Comparison of ENCODE assay signal across 13 cellular contexts in the genomic region with DNA sequence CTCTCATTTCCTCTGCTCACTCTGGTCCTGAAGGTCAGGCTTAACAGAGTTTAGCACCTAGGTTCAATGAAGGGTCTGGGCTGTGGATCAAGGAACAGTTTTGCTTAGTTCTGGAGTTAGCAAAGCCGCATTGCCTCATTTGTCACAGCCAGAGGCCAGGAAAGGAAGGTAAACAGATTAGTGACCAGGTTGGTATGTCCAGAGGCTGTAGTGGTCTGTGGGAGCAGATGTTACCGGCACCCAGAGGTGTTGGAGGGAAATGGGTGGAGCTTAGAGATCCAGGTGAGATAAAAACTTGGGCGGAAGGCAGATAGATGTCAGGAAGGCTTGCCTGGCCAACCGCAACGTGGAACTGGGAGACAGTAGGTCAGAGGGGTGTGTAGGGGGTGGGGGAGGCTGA. TPM values are rescaled to one million over a fixed set of nuclear protein-coding genes. Genes with fewer than 3 reads are reported as not detected.
DNase-seq lines count a peak whose midpoint lies in the region; ATAC-seq and TF ChIP-seq lines count a peak whose summit lies in the region.
"Had no signal": no experiment of that assay in that cellular context is flagged by ENCODE, and none has a peak within 500 bp of the region (broad histone marks: within the 10 kb centered on the region; RNA-seq: fewer than 3 reads in every experiment).

No MANE protein-coding gene starts in this region.

- in situ Hi-C loops in mammary epithelial cell (cut with MboI; ENCODE audit: low sequenced_read_pairs in 2 of 2) (no loop called here), GM23248 (cut with MboI) (no loop called here)

- ATAC-seq in GM19397 (IDR thresholded peaks at IDR 0.05; ENCODE audit: unreplicated experiment): no peak

- no peak for TF ChIP-seq POLR2A in sigmoid colon (IDR thresholded peaks at IDR 0.05)

- H3K4me3 ChIP-seq in mammary epithelial cell (replicated peaks in 1 of 3; ENCODE audit: insufficient read depth in 1 of 3, low read depth in 2 of 3, low read length in 3 of 3): no peak overlapping the region
- no peak overlapping the region for H3K4me3 ChIP-seq in PC-9
- H3K4me3 ChIP-seq in sigmoid colon: no peak overlapping the region
- no peak overlapping the region for H3K4me3 ChIP-seq in GM23248
- H3K4me3 ChIP-seq: coronary artery, uterus had no signal

- H3K4me3 Mint-ChIP-seq in MCF 10A (ENCODE audit: unreplicated experiment): no peak overlapping the region
- H3K4me3 Mint-ChIP-seq in type B pancreatic cell: no peak overlapping the region
- H3K4me3 Mint-ChIP-seq: neural crest cell had no signal

- H3K36me3 ChIP-seq in mammary epithelial cell (ENCODE audit: insufficient read depth, low read length) (no peaks in the 10 kb centered on the region), PC-9 (ENCODE audit: low read depth) (no peaks in the 10 kb centered on the region), sigmoid colon (peaks cover 13 to 34% (median 23%) of the 10 kb centered on the region in 4 donors), GM23248 (ENCODE audit: low read depth) (no peaks in the 10 kb centered on the region)
- H3K36me3 ChIP-seq: uterus had no signal

- dilution Hi-C loops in mammary epithelial cell (cut with HindIII; ENCODE audit: low sequenced_read_pairs): no loop called here

- H3K4me1 ChIP-seq in mammary epithelial cell (ENCODE audit: insufficient read depth, low read length): no peaks in the 10 kb centered on the region
- H3K4me1 ChIP-seq in PC-9 (replicated peaks; ENCODE audit: insufficient read depth): peaks cover 52% of the 10 kb centered on the region
- no peaks in the 10 kb centered on the region for H3K4me1 ChIP-seq in sigmoid colon
- peaks cover 10% of the 10 kb centered on the region for H3K4me1 ChIP-seq in GM23248 (ENCODE audit: insufficient read depth)
- H3K4me1 ChIP-seq: uterus had no signal

- no peak overlapping the region for H2AFZ ChIP-seq in mammary epithelial cell (ENCODE audit: low read depth, low read length)
- H2AFZ ChIP-seq in PC-9: no peak overlapping the region
- H2AFZ ChIP-seq in GM23248: no peak overlapping the region

- H3K9me3 Mint-ChIP-seq in MCF 10A (ENCODE audit: unreplicated experiment) (no peaks in the 10 kb centered on the region), type B pancreatic cell (no peaks in the 10 kb centered on the region)
- H3K9me3 Mint-ChIP-seq: neural crest cell had no signal

- H3K4me1 Mint-ChIP-seq in MCF 10A (ENCODE audit: insufficient read depth, unreplicated experiment) (no peaks in the 10 kb centered on the region), type B pancreatic cell (ENCODE audit: unreplicated experiment) (peaks cover 7% of the 10 kb centered on the region)

- POLR2A ChIA-PET in MCF 10A (lab: Yijun Ruan, JAX): interaction anchor here (0.6 kb wide), 1 partner anchor 136 kb away, joined by 4 read pairs; the partner anchor contains the start of gene H2AZ2
- POLR2A ChIA-PET in PC-9 (lab: Charles Lee; ENCODE audit: unreplicated experiment): interaction anchor here (0.5 to 0.6 kb wide), 2 partner anchors 24 to 41 kb away, joined by 3 read pairs; no protein-coding TSS in a partner anchor

- intact Hi-C loops in MCF 10A (cut with micrococcal nuclease): no loop called here
- intact Hi-C loops in mammary epithelial cell (cut with micrococcal nuclease): no loop called here
- intact Hi-C loops in PC-9 (cut with micrococcal nuclease; ENCODE audit: unreplicated experiment): loop anchor here (1.0 to 2.0 kb wide), 5 partner anchors 23 to 137 kb away; partner anchors contain the start of genes H2AZ2, PPIA and ZMIZ2
- intact Hi-C loops in sigmoid colon (cut with DNase I): no loop called here

- H3K9me3 ChIP-seq in mammary epithelial cell (replicated peaks; ENCODE audit: insufficient read depth, low read length) (no peaks in the 10 kb centered on the region), PC-9 (ENCODE audit: insufficient read depth, low read depth) (no peaks in the 10 kb centered on the region), sigmoid colon (no peaks in the 10 kb centered on the region), GM23248 (ENCODE audit: low read depth) (no peaks in the 10 kb centered on the region)
- H3K9me3 ChIP-seq: uterus had no signal

- CTCF ChIA-PET in MCF 10A (lab: Yijun Ruan, JAX) (interaction anchor here (0.7 kb wide), 1 partner anchor 9 kb away, joined by 5 read pairs; no protein-coding TSS in a partner anchor), mammary epithelial cell (lab: Charles Lee; ENCODE audit: low non-redundant PET) (no interaction called here), PC-9 (lab: Charles Lee) (interaction anchor here (0.6 kb wide), 2 partner anchors 20 to 86 kb away, joined by 3 to 4 read pairs; no protein-coding TSS in a partner anchor)

- H3F3A ChIP-seq in PC-9 (ENCODE audit: insufficient read depth, low read depth) (peaks cover 48% of the 10 kb centered on the region; the same call in 1 of the 2 replicates), GM23248 (ENCODE audit: insufficient read depth) (no peaks in the 10 kb centered on the region)

- H3K9me2 ChIP-seq in PC-9 (ENCODE audit: insufficient read depth) (no peaks in the 10 kb centered on the region), GM23248 (ENCODE audit: insufficient read depth) (no peaks in the 10 kb centered on the region)

- H3K79me2 ChIP-seq in mammary epithelial cell (ENCODE audit: insufficient read depth, low read length): no peaks in the 10 kb centered on the region
- no peaks in the 10 kb centered on the region for H3K79me2 ChIP-seq in PC-9 (ENCODE audit: low read depth)
- H3K79me2 ChIP-seq in GM23248 (ENCODE audit: insufficient read depth): no peaks in the 10 kb centered on the region

- TF ChIP-seq EP300 in sigmoid colon (IDR thresholded peaks at IDR 0.05): no peak

- H3K27ac Mint-ChIP-seq in MCF 10A (ENCODE audit: low read depth, unreplicated experiment): peak overlapping the region; percentile 33
- peak overlapping the region; percentile 48 for H3K27ac Mint-ChIP-seq in type B pancreatic cell

- no peak overlapping the region for H3K9ac ChIP-seq in mammary epithelial cell (ENCODE audit: insufficient read depth, low read length)
- no peak overlapping the region for H3K9ac ChIP-seq in GM23248

- DNase-seq in MCF 10A (ENCODE audit: unreplicated experiment): no peak
- DNase-seq in mammary epithelial cell: no peak
- peak; percentile 87 to 97 for DNase-seq in PC-9
- DNase-seq in islet precursor cell: peak; percentile 68
- no peak for DNase-seq in type B pancreatic cell (ENCODE audit: extremely low spot score, unreplicated experiment)
- DNase-seq in sigmoid colon: no peak
- DNase-seq in GM23248: no peak
- DNase-seq: activated naive CD4-positive, alpha-beta T cell treated with anti-CD3 and anti-CD28 coated beads, Interleukin-2, amount 50 U/mL, for 16 hours; NCI-H345; uterus had no signal

- no peaks in the 10 kb centered on the region for H3K27me3 ChIP-seq in mammary epithelial cell (ENCODE audit: insufficient read depth, low read length)
- H3K27me3 ChIP-seq in PC-9 (ENCODE audit: insufficient read depth, low read depth): no peaks in the 10 kb centered on the region
- no peaks in the 10 kb centered on the region for H3K27me3 ChIP-seq in sigmoid colon
- no peaks in the 10 kb centered on the region for H3K27me3 ChIP-seq in GM23248 (replicated peaks; ENCODE audit: insufficient read depth)
- H3K27me3 ChIP-seq: uterus had no signal

- no peak overlapping the region for H3K4me2 ChIP-seq in mammary epithelial cell (ENCODE audit: insufficient read depth, low read depth, low read length)
- peak overlapping the region; percentile 40 for H3K4me2 ChIP-seq in PC-9
- no peak overlapping the region for H3K4me2 ChIP-seq in GM23248 (ENCODE audit: unreplicated experiment)

- H3K27me3 Mint-ChIP-seq in MCF 10A (ENCODE audit: insufficient read depth, unreplicated experiment) (no peaks in the 10 kb centered on the region), type B pancreatic cell (peaks cover 3% of the 10 kb centered on the region)

- BruUV-seq in MCF 10A (replicated peaks; lab: Mats Ljungman, UMichigan) (no TSS peak), mammary epithelial cell (replicated peaks; lab: Mats Ljungman, UMichigan) (no TSS peak), PC-9 (replicated peaks; lab: Mats Ljungman, UMichigan) (no TSS peak)

- TF ChIP-seq CTCF in MCF 10A (IDR thresholded peaks at IDR 0.05; ENCODE audit: unreplicated experiment): no peak
- TF ChIP-seq CTCF in mammary epithelial cell (conservative IDR thresholded peaks at IDR 0.05 in 1 of 2, IDR thresholded peaks at IDR 0.05 in 1 of 2; ENCODE audit: extremely low read depth in 1 of 2, insufficient read depth in 1 of 2, low read depth in 1 of 2, low read length in 2 of 2): no peak
- TF ChIP-seq CTCF in PC-9 (conservative IDR thresholded peaks at IDR 0.05): no peak
- TF ChIP-seq CTCF in type B pancreatic cell (conservative IDR thresholded peaks at IDR 0.05): no peak
- TF ChIP-seq CTCF in sigmoid colon (IDR thresholded peaks at IDR 0.05): no peak

- peaks cover 30% of the 10 kb centered on the region for H3K36me3 Mint-ChIP-seq in MCF 10A (ENCODE audit: insufficient read depth, unreplicated experiment)
- H3K36me3 Mint-ChIP-seq in type B pancreatic cell: no peaks in the 10 kb centered on the region

- WGBS in mammary epithelial cell (ENCODE audit: low coverage, missing lambda C conversion rate): 56% methylated on average over 3 of the region's 5 CpGs
- WGBS in sigmoid colon, 2 donors: 17 to 41% methylated on average over 5 of the region's 5 CpGs
- WGBS in GM23248 (ENCODE audit: low coverage in 1 of 2, low lambda C conversion rate in 2 of 2, missing lambda C conversion rate in 2 of 2), 2 experiments: 64 to 74% methylated on average over 4 to 5 of the region's 5 CpGs

- no peaks in the 10 kb centered on the region for H4K20me1 ChIP-seq in mammary epithelial cell (ENCODE audit: insufficient read depth, low read length)
- no peaks in the 10 kb centered on the region; the same call in 1 of the 2 replicates for H4K20me1 ChIP-seq in PC-9 (ENCODE audit: insufficient read depth)
- no peaks in the 10 kb centered on the region for H4K20me1 ChIP-seq in GM23248 (ENCODE audit: insufficient read depth)

- no peak overlapping the region for H3K27ac ChIP-seq in mammary epithelial cell (ENCODE audit: insufficient read depth, low read depth, low read length)
- peak overlapping the region; percentile 69 for H3K27ac ChIP-seq in PC-9
- no peak overlapping the region for H3K27ac ChIP-seq in sigmoid colon
- no peak overlapping the region for H3K27ac ChIP-seq in GM23248
- H3K27ac ChIP-seq: coronary artery, uterus had no signal

RNA-seq across cellular contexts. Expression of gene ZMIZ2, which starts 36.6 kb away (rescaled TPM):
- total RNA-seq in MCF 10A (2022) (94.4 and 100 TPM in 2 replicates), mammary epithelial cell (10 to 100 TPM in 1 of 2 donors, 1 to 10 TPM in 1; 8.0 to 55.6 TPM), PC-9 (2021) (97.5 and 142 TPM in 2 replicates), type B pancreatic cell (ENCODE audit: low replicate concordance) (112 and 122 TPM in 2 replicates), sigmoid colon (10 to 100 TPM; 11.1 to 44.6 (median 12.5) TPM)
- polyA plus RNA-seq in mammary epithelial cell (6.0 TPM), sigmoid colon (10 to 100 TPM in 1 of 3 donors, 1 to 10 TPM in 2; 8.4 to 64.7 (median 8.6) TPM), GM23248 (2016; fragmentation: Nextera tagmentation; extraction: Ambion mirVana) (6.1 and 7.8 TPM in 2 replicates)
- polyA minus RNA-seq in mammary epithelial cell: 5.7 TPM
- 9.7 and 12.4 TPM in 2 replicates for total RNA-seq in GM23248 (2014; rRNA removed; shearing (Covaris generic))

Comparison
In these comparisons a context has a peak if more than half of its experiments do, and no peak if none do; other contexts are left out.
1. DNase-seq: peak in PC-9 (2 of 2) and islet precursor cell (single experiment); none in MCF 10A (single experiment), mammary epithelial cell (single experiment), type B pancreatic cell (single experiment), sigmoid colon (single experiment) and GM23248 (single experiment).